13 cellular contexts compared by ENCODE assay signal in genomic region chr3:197854596-197855343, GRCh38.
A peak's percentile ranks its signal among the peaks of the same experiment; 100 is the strongest.
DNase-seq lines count a peak whose midpoint lies in the region; FAIRE-seq and TF ChIP-seq lines count a peak whose summit lies in the region.
"Had no signal": no experiment of that assay in that cellular context is flagged by ENCODE, and none has a peak within 500 bp of the region (broad histone marks: within the 10 kb centered on the region; RNA-seq: fewer than 3 reads in every experiment).

No MANE protein-coding gene starts in this region.

- no peaks in the 10 kb centered on the region for H4K20me1 ChIP-seq in endothelial cell of umbilical vein (replicated peaks; ENCODE audit: control insufficient read depth, extremely low read depth, insufficient read depth, low read length)

- intact Hi-C loops in endothelial cell of umbilical vein (cut with micrococcal nuclease) (no loop called here), posterior vena cava (cut with DNase I) (no loop called here)

- peaks cover 10 to 31% of the 10 kb centered on the region in 2 experiments for H3K36me3 ChIP-seq in endothelial cell of umbilical vein (ENCODE audit: control insufficient read depth in 2 of 2, extremely low read depth in 1 of 2, insufficient read depth in 2 of 2, low read length in 2 of 2)

- H3K9me3 ChIP-seq in endothelial cell of umbilical vein (replicated peaks; ENCODE audit: control insufficient read depth, insufficient read depth, low read length), result no peaks in the 10 kb centered on the region

- CTCF ChIA-PET in endothelial cell of umbilical vein (lab: Charles Lee), result no interaction called here

- H3K27ac ChIP-seq in endothelial cell of umbilical vein (ENCODE audit: insufficient read depth, low read depth, low read length), result no peak overlapping the region

- H3K27ac Mint-ChIP-seq in nephron progenitor cell (peak overlapping the region; percentile 27), glutamatergic neuron (ENCODE audit: unreplicated experiment) (no peak overlapping the region)
- H3K27ac Mint-ChIP-seq: activated CD8-positive, alpha-beta memory T cell treated with anti-CD3 and anti-CD28 coated beads, Interleukin-2, amount 10 ng/mL, durations not matched to agents 7 days and 5 days; dendritic cell treated with granulocyte-macrophage colony-stimulating factor and Interleukin-4, amounts not matched to agents 40 ng/mL and 50 ng/mL, for 4 days; type B pancreatic cell had no signal

- no peak overlapping the region for H3K9ac ChIP-seq in endothelial cell of umbilical vein (replicated peaks; ENCODE audit: extremely low read depth, insufficient read depth, low read length)

- H3K4me1 ChIP-seq in endothelial cell of umbilical vein (ENCODE audit: control insufficient read depth, extremely low read depth, insufficient read depth, low read length), result no peaks in the 10 kb centered on the region

- no TSS peak for BruUV-seq in endothelial cell of umbilical vein (replicated peaks; lab: Mats Ljungman, UMichigan)

- H3K4me3 Mint-ChIP-seq in nephron progenitor cell, result no peak overlapping the region
- H3K4me3 Mint-ChIP-seq in glutamatergic neuron (ENCODE audit: unreplicated experiment), result no peak overlapping the region
- H3K4me3 Mint-ChIP-seq: activated CD8-positive, alpha-beta memory T cell treated with anti-CD3 and anti-CD28 coated beads, Interleukin-2, amount 10 ng/mL, durations not matched to agents 7 days and 5 days; dendritic cell treated with granulocyte-macrophage colony-stimulating factor and Interleukin-4, amounts not matched to agents 40 ng/mL and 50 ng/mL, for 4 days; type B pancreatic cell had no signal

- H3K4me2 ChIP-seq in endothelial cell of umbilical vein (ENCODE audit: insufficient read depth, low read length), result no peak overlapping the region

- no peak for FAIRE-seq in endothelial cell of umbilical vein (lab: Jason Lieb, UNC)

- H2AFZ ChIP-seq in endothelial cell of umbilical vein (ENCODE audit: low read depth, low read length), result no peak overlapping the region

- POLR2A ChIA-PET in endothelial cell of umbilical vein (lab: Charles Lee), result no interaction called here

- H3K4me1 Mint-ChIP-seq in nephron progenitor cell (peaks cover 14% of the 10 kb centered on the region), glutamatergic neuron (ENCODE audit: low read depth, unreplicated experiment) (peaks cover 3% of the 10 kb centered on the region)
- H3K4me1 Mint-ChIP-seq: activated CD8-positive, alpha-beta memory T cell treated with anti-CD3 and anti-CD28 coated beads, Interleukin-2, amount 10 ng/mL, durations not matched to agents 7 days and 5 days had no signal

- TF ChIP-seq CTCF in endothelial cell of umbilical vein (IDR thresholded peaks at IDR 0.05; ENCODE audit: extremely low read depth in 1 of 2, insufficient read depth in 1 of 2, low read depth in 1 of 2, low read length in 2 of 2), result no peak
- TF ChIP-seq CTCF in nephron progenitor cell (IDR thresholded peaks at IDR 0.05), result no peak
- no peak for TF ChIP-seq CTCF in glutamatergic neuron (IDR thresholded peaks at IDR 0.05; ENCODE audit: partially characterized antibody, unreplicated experiment)

- dilution Hi-C loops in endothelial cell of umbilical vein (cut with MboI; ENCODE audit: extremely low pct_ligation_motif_present, low sequenced_read_pairs), result no loop called here

- DNase-seq in ELF-1 (ENCODE audit: low read depth, low spot score), result peak; percentile 60
- peak; percentile 85 for DNase-seq in NCI-H460 (ENCODE audit: extremely low read depth, low read depth)
- peak; percentile 5 for DNase-seq in endothelial cell of umbilical vein (ENCODE audit: low read depth, low spot score)
- DNase-seq in nephron progenitor cell, result no peak
- DNase-seq in posterior vena cava (ENCODE audit: low spot score), result no peak
- no peak for DNase-seq in glutamatergic neuron
- DNase-seq in stimulated activated CD4-positive, alpha-beta T cell treated with anti-CD3 and anti-CD28 coated beads, Interleukin-2, amount 100 ng/mL, for 48 hours, result no peak
- DNase-seq in NCI-H146 treated with DMSO at 0.1 percent for 48 hours (lab: John Stamatoyannopoulos, UW; ENCODE audit: unreplicated experiment), result no peak
- DNase-seq: activated CD8-positive, alpha-beta memory T cell treated with anti-CD3 and anti-CD28 coated beads, Interleukin-2, amount 10 ng/mL, durations not matched to agents 7 days and 5 days; NCI-H2029; stimulated activated CD4-positive, alpha-beta T cell treated with anti-CD3 and anti-CD28 coated beads, Interleukin-4, amount 100 ng/mL, for 4 hours had no signal

- H3K79me2 ChIP-seq in endothelial cell of umbilical vein (ENCODE audit: control insufficient read depth, insufficient read depth, low read length), result no peaks in the 10 kb centered on the region

- peaks cover 82% of the 10 kb centered on the region for H3K36me3 Mint-ChIP-seq in nephron progenitor cell (ENCODE audit: low read depth)
- peaks cover 13% of the 10 kb centered on the region for H3K36me3 Mint-ChIP-seq in glutamatergic neuron (ENCODE audit: unreplicated experiment)

- H3K9me3 Mint-ChIP-seq in nephron progenitor cell, result peaks cover 10% of the 10 kb centered on the region
- H3K9me3 Mint-ChIP-seq in glutamatergic neuron (ENCODE audit: unreplicated experiment), result peaks cover 2% of the 10 kb centered on the region
- H3K9me3 Mint-ChIP-seq: dendritic cell treated with granulocyte-macrophage colony-stimulating factor and Interleukin-4, amounts not matched to agents 40 ng/mL and 50 ng/mL, for 4 days; type B pancreatic cell had no signal

- no peak overlapping the region for H3K4me3 ChIP-seq in endothelial cell of umbilical vein (replicated peaks in 1 of 3; ENCODE audit: insufficient read depth in 1 of 3, low read depth in 1 of 3, low read length in 3 of 3)

- H3K27me3 ChIP-seq in endothelial cell of umbilical vein (ENCODE audit: control insufficient read depth in 2 of 2, insufficient read depth in 2 of 2, low read length in 2 of 2), result no peaks in the 10 kb centered on the region

- no peak for TF ChIP-seq POLR2A in endothelial cell of umbilical vein (IDR thresholded peaks at IDR 0.05; ENCODE audit: low read depth, low read length)

- no peaks in the 10 kb centered on the region for H3K9me1 ChIP-seq in endothelial cell of umbilical vein (replicated peaks; ENCODE audit: control insufficient read depth, extremely low read depth, insufficient read depth, low read length)

- H3K27me3 Mint-ChIP-seq in nephron progenitor cell (ENCODE audit: low read depth, poor library complexity) (no peaks in the 10 kb centered on the region), glutamatergic neuron (ENCODE audit: unreplicated experiment) (peaks cover 4% of the 10 kb centered on the region)
- H3K27me3 Mint-ChIP-seq: activated CD8-positive, alpha-beta memory T cell treated with anti-CD3 and anti-CD28 coated beads, Interleukin-2, amount 10 ng/mL, durations not matched to agents 7 days and 5 days; dendritic cell treated with granulocyte-macrophage colony-stimulating factor and Interleukin-4, amounts not matched to agents 40 ng/mL and 50 ng/mL, for 4 days; type B pancreatic cell had no signal

TF ChIP-seq in endothelial cell of umbilical vein, 7 proteins besides CTCF, POLR2A, EP300 and RAD21:
- TF ChIP-seq FOS (IDR thresholded peaks at IDR 0.05; ENCODE audit: borderline replicate concordance, insufficient read depth, low read length), result no peak
- no peak for TF ChIP-seq MYC (IDR thresholded peaks at IDR 0.05; ENCODE audit: low read depth, low read length)
- no peak for TF ChIP-seq MAX (IDR thresholded peaks at IDR 0.05; ENCODE audit: insufficient read depth, insufficient read length)
- no peak for TF ChIP-seq POLR2AphosphoS5 (IDR thresholded peaks at IDR 0.05; ENCODE audit: insufficient read depth, low read depth, low read length)
- TF ChIP-seq EZH2 (IDR thresholded peaks at IDR 0.05; ENCODE audit: borderline replicate concordance, low read depth, low read length, severe bottlenecking), result no peak
- no peak for TF ChIP-seq JUN (IDR thresholded peaks at IDR 0.05; ENCODE audit: borderline replicate concordance, insufficient read depth, insufficient read length, low read depth)
- no peak for TF ChIP-seq GATA2 (IDR thresholded peaks at IDR 0.05; ENCODE audit: insufficient read depth, insufficient read length, low read depth, low read length)

Comparison
In these comparisons a context has a peak if more than half of its experiments do, and no peak if none do; other contexts are left out.
1. DNase-seq: peak in ELF-1 (single experiment), NCI-H460 (single experiment) and endothelial cell of umbilical vein (single experiment); none in nephron progenitor cell (single experiment), posterior vena cava (single experiment), glutamatergic neuron (single experiment), stimulated activated CD4-positive, alpha-beta T cell treated with anti-CD3 and anti-CD28 coated beads, Interleukin-2, amount 100 ng/mL, for 48 hours (0 of 2) and NCI-H146 treated with DMSO at 0.1 percent for 48 hours (single experiment).